1 cellular context compared by ENCODE assay signal in genomic region chr10:11080564-11080984, GRCh38.
TF ChIP-seq lines count a peak whose summit lies in the region.

No MANE protein-coding gene starts in this region.

TF ChIP-seq in GM23338, 12 proteins besides CTCF, POLR2A, EP300 and RAD21 (continued from another document):
- TF ChIP-seq REST (IDR thresholded peaks at IDR 0.05; ENCODE audit: unreplicated experiment), result no peak
- TF ChIP-seq EZH2phosphoT487 (IDR thresholded peaks at IDR 0.05; ENCODE audit: unreplicated experiment), result no peak
- no peak for TF ChIP-seq NANOG (IDR thresholded peaks at IDR 0.05; ENCODE audit: borderline replicate concordance)
- TF ChIP-seq POLR2AphosphoS5 (IDR thresholded peaks at IDR 0.05; ENCODE audit: low read depth), result no peak
- TF ChIP-seq EZH2 (IDR thresholded peaks at IDR 0.05; ENCODE audit: low read depth, unreplicated experiment), result no peak
- TF ChIP-seq CREB1 (CRISPR knock-in tag; IDR thresholded peaks at IDR 0.05; ENCODE audit: low read depth), result no peak
- no peak for TF ChIP-seq ZNF331 (CRISPR knock-in tag; IDR thresholded peaks at IDR 0.05; ENCODE audit: low read depth)
- TF ChIP-seq ZNF114 (CRISPR knock-in tag; IDR thresholded peaks at IDR 0.05), result no peak
